8 cellular contexts compared by ENCODE assay signal in genomic region chrX:40012800-40013682, GRCh38.
DNase-seq lines count a peak whose midpoint lies in the region; ATAC-seq and TF ChIP-seq lines count a peak whose summit lies in the region.

No MANE protein-coding gene starts in this region.

- H3K4me3 ChIP-seq in AG09309 (ENCODE audit: control insufficient read depth, low read depth, low read length) = peak overlapping the region; percentile 55
- H3K4me3 ChIP-seq in iPS-18a (ENCODE audit: low read length) = peak overlapping the region; percentile 63
- H3K4me3 ChIP-seq in skeletal muscle satellite cell (ENCODE audit: low read length) = peak overlapping the region; percentile 71

- H3K9me3 ChIP-seq in iPS-18a (ENCODE audit: control insufficient read depth, low read depth, low read length) (no peaks in the 10 kb centered on the region), skeletal muscle satellite cell (replicated peaks; ENCODE audit: low read length) (no peaks in the 10 kb centered on the region)

- H3K36me3 ChIP-seq in iPS-18a (ENCODE audit: control insufficient read depth, low read depth, low read length) = no peaks in the 10 kb centered on the region
- H3K36me3 ChIP-seq in skeletal muscle satellite cell (ENCODE audit: insufficient read depth, low read length) = no peaks in the 10 kb centered on the region

- peaks cover 51% of the 10 kb centered on the region for H3K4me1 ChIP-seq in iPS-18a (ENCODE audit: control insufficient read depth, low read depth, low read length)
- peaks cover 11% of the 10 kb centered on the region for H3K4me1 ChIP-seq in skeletal muscle satellite cell (ENCODE audit: control insufficient read depth, insufficient read depth, low read length)

- ATAC-seq in GM18502 (IDR thresholded peaks at IDR 0.05; ENCODE audit: poor library complexity, unreplicated experiment) (peak; percentile 51), HG03460 (IDR thresholded peaks at IDR 0.05; ENCODE audit: unreplicated experiment) (peak; percentile 42)

- H3K9ac ChIP-seq in iPS-18a (ENCODE audit: low read length) (no peak overlapping the region), skeletal muscle satellite cell (ENCODE audit: low read depth, low read length) (peak overlapping the region; percentile 90)

- peak overlapping the region; percentile 96 for H3K4me2 ChIP-seq in skeletal muscle satellite cell (ENCODE audit: low read length)

- H3K27me3 ChIP-seq in iPS-18a (ENCODE audit: control insufficient read depth, insufficient read depth, low read length) (peaks cover 84% of the 10 kb centered on the region), skeletal muscle satellite cell (ENCODE audit: control insufficient read depth, insufficient read depth, low read length) (peaks cover 5% of the 10 kb centered on the region)

- H3K27ac ChIP-seq in iPS-18a (ENCODE audit: low read length) = no peak overlapping the region

- no peak for DNase-seq in AG09309 (ENCODE audit: low read depth)
- peak; percentile 59 for DNase-seq in OCI-M1 (lab: John Stamatoyannopoulos, UW)
- peak; percentile 53 for DNase-seq in astrocyte of the hippocampus (ENCODE audit: low read depth, low spot score)
- DNase-seq in T-helper 9 cell = no peak

- TF ChIP-seq CTCF in AG09309 (IDR thresholded peaks at IDR 0.05; ENCODE audit: control insufficient read depth, insufficient read depth, low read depth, low read length, missing control alignments) = no peak

Comparison
In these comparisons a context has a peak if more than half of its experiments do, and no peak if none do; other contexts are left out.
1. DNase-seq: peak in OCI-M1 (single experiment) and astrocyte of the hippocampus (single experiment); none in AG09309 (single experiment) and T-helper 9 cell (single experiment).
2. Peak in every context shown above with its lines, with median percentiles within 50 percentile points of each other: H3K4me3 ChIP-seq.